In the genomic region with DNA sequence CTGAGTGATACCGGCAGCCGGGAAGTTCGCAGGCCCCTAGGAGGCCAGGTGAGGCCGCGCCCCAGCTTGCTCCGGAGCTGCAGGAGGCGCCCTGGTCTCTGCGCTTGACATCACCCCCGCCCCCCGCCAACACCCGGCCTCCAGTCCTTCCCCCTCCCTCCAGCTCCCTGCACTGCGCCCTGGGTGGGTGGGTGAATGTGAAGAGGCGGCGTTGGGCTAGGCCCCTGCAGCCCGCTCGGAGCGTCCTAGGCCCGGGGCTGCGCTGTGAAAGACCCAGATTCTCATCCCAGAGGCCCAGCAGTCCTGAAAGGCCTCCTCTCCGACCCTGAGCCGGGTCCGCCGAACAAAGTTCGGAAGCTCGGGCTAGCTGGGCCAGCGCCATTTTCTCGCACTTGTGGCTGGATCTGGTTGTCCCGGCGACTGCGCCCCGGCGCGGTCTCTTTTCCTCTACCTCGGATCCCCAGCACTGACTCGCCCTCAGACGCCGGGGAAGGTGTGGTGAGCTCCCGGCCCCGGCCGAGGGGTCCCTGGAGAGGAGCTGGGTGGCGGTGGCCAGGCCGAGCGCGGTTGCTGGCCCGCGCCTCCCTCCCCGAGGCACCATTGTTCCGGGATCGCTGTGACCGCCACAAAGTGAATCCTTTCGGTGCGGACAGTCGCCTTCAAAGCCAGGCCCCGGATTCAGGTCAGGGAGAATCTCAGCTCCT, we compare ENCODE assay signal across 9 cellular contexts. TPM values are rescaled to one million over a fixed set of nuclear protein-coding genes. Genes with fewer than 3 reads are reported as not detected.
DNase-seq lines count a peak whose midpoint lies in the region; ATAC-seq and TF ChIP-seq lines count a peak whose summit lies in the region.
"Had no signal": no experiment of that assay in that cellular context is flagged by ENCODE, and none has a peak within 500 bp of the region (broad histone marks: within the 10 kb centered on the region; RNA-seq: fewer than 3 reads in every experiment).

No MANE protein-coding gene starts in this region.

- DNase-seq in EL (peak; percentile 78), SK-N-DZ (ENCODE audit: low spot score) (peak; percentile 50), left ventricle myocardium superior (no peak)
- no peak for DNase-seq in effector CD8-positive, alpha-beta T cell (lab: John Stamatoyannopoulos, UW)
- no peak for DNase-seq in CD4-positive, alpha-beta memory T cell
- no peak for DNase-seq in stimulated activated naive CD4-positive, alpha-beta T cell (lab: John Stamatoyannopoulos, UW)
- DNase-seq in activated CD8-positive, alpha-beta T cell treated with anti-CD3 and anti-CD28 coated beads for 36 hours = no peak

- H3K9me3 ChIP-seq in CD4-positive, alpha-beta memory T cell (ENCODE audit: control insufficient read depth in 1 of 2, low read length in 2 of 2) = no peaks in the 10 kb centered on the region

- ATAC-seq in left ventricle myocardium superior = peak; percentile 18
- no peak for ATAC-seq in activated CD8-positive, alpha-beta T cell treated with anti-CD3 and anti-CD28 coated beads for 36 hours

- H3K4me3 ChIP-seq in rectal smooth muscle tissue (ENCODE audit: low read length) = peak overlapping the region; percentile 34
- no peak overlapping the region for H3K4me3 ChIP-seq in CD4-positive, alpha-beta memory T cell (ENCODE audit: low read length in 2 of 2)

- TF ChIP-seq CTCF in activated CD8-positive, alpha-beta T cell treated with anti-CD3 and anti-CD28 coated beads for 36 hours (IDR thresholded peaks at IDR 0.05) = no peak

- H3K36me3 ChIP-seq in rectal smooth muscle tissue (ENCODE audit: control insufficient read depth, insufficient read depth, low read length) = no peaks in the 10 kb centered on the region
- no peaks in the 10 kb centered on the region for H3K36me3 ChIP-seq in CD4-positive, alpha-beta memory T cell (ENCODE audit: insufficient read depth, low read length)

- POLR2A ChIA-PET in CD4-positive, alpha-beta memory T cell (lab: Charles Lee; ENCODE audit: partially characterized antibody) = no interaction called here
- POLR2A ChIA-PET in activated CD8-positive, alpha-beta T cell treated with anti-CD3 and anti-CD28 coated beads for 36 hours (lab: Charles Lee) = no interaction called here

- peaks cover 8% of the 10 kb centered on the region for H3K4me1 ChIP-seq in rectal smooth muscle tissue (ENCODE audit: control insufficient read depth, insufficient read depth, low read length)
- H3K4me1 ChIP-seq in CD4-positive, alpha-beta memory T cell (ENCODE audit: insufficient read depth, low read length) = no peaks in the 10 kb centered on the region

- peaks cover 49 to 53% of the 10 kb centered on the region in 2 donors for H3K27me3 Mint-ChIP-seq in CD4-positive, alpha-beta memory T cell
- H3K27me3 Mint-ChIP-seq in activated CD8-positive, alpha-beta T cell treated with anti-CD3 and anti-CD28 coated beads for 36 hours = peaks cover 80% of the 10 kb centered on the region

- H3K4me1 Mint-ChIP-seq in CD4-positive, alpha-beta memory T cell = peaks cover 0 to 10% (median 3%) of the 10 kb centered on the region in 4 donors
- H3K4me1 Mint-ChIP-seq in activated CD8-positive, alpha-beta T cell treated with anti-CD3 and anti-CD28 coated beads for 36 hours (ENCODE audit: low read depth) = no peaks in the 10 kb centered on the region

- H3K9me3 Mint-ChIP-seq in CD4-positive, alpha-beta memory T cell = peaks cover 0 to 53% (median 36%) of the 10 kb centered on the region in 8 donors
- H3K9me3 Mint-ChIP-seq in activated CD8-positive, alpha-beta T cell treated with anti-CD3 and anti-CD28 coated beads for 36 hours = peaks cover 4% of the 10 kb centered on the region

- H3K9ac ChIP-seq in rectal smooth muscle tissue (ENCODE audit: low read length) = no peak overlapping the region

- CTCF ChIA-PET in CD4-positive, alpha-beta memory T cell (lab: Charles Lee; ENCODE audit: partially characterized antibody) = no interaction called here
- CTCF ChIA-PET in activated CD8-positive, alpha-beta T cell treated with anti-CD3 and anti-CD28 coated beads for 36 hours (lab: Charles Lee) = no interaction called here

- intact Hi-C loops in left ventricle myocardium superior (cut with micrococcal nuclease) = no loop called here
- intact Hi-C loops in CD4-positive, alpha-beta memory T cell (cut with micrococcal nuclease) = no loop called here
- intact Hi-C loops in activated CD8-positive, alpha-beta T cell treated with anti-CD3 and anti-CD28 coated beads for 36 hours (cut with micrococcal nuclease) = no loop called here

- H3K4me3 Mint-ChIP-seq in CD4-positive, alpha-beta memory T cell = peak overlapping the region in 2 of 8 donors; percentile 8 to 10
- no peak overlapping the region for H3K4me3 Mint-ChIP-seq in activated CD8-positive, alpha-beta T cell treated with anti-CD3 and anti-CD28 coated beads for 36 hours

- peaks cover 56% of the 10 kb centered on the region for H3K27me3 ChIP-seq in rectal smooth muscle tissue (ENCODE audit: control insufficient read depth, insufficient read depth, low read length)
- H3K27me3 ChIP-seq in CD4-positive, alpha-beta memory T cell (ENCODE audit: insufficient read depth, low read length) = peaks cover 7% of the 10 kb centered on the region

- H3K36me3 Mint-ChIP-seq in CD4-positive, alpha-beta memory T cell = no peaks in the 10 kb centered on the region
- H3K36me3 Mint-ChIP-seq in activated CD8-positive, alpha-beta T cell treated with anti-CD3 and anti-CD28 coated beads for 36 hours (ENCODE audit: low read depth) = peaks cover 4% of the 10 kb centered on the region

- H3K27ac Mint-ChIP-seq in CD4-positive, alpha-beta memory T cell = no peak overlapping the region
- no peak overlapping the region for H3K27ac Mint-ChIP-seq in activated CD8-positive, alpha-beta T cell treated with anti-CD3 and anti-CD28 coated beads for 36 hours

- H3K27ac ChIP-seq in rectal smooth muscle tissue (ENCODE audit: low read depth, low read length) = no peak overlapping the region
- no peak overlapping the region for H3K27ac ChIP-seq in CD4-positive, alpha-beta memory T cell (ENCODE audit: low read depth, low read length)

RNA-seq across cellular contexts. Expression of gene ZIC4, which starts 12.9 kb away (rescaled TPM):
- polyA plus RNA-seq in SK-N-DZ (2014; cell fraction: cytosol; rRNA removed) = not detected in 2 replicates
- polyA plus RNA-seq in SK-N-DZ (2014; cell fraction: nucleus; rRNA removed) = not detected in 2 replicates
- not detected for total RNA-seq in left ventricle myocardium superior
- total RNA-seq in CD4-positive, alpha-beta memory T cell = not detected
- not detected for polyA plus RNA-seq in CD4-positive, alpha-beta memory T cell
- not detected for total RNA-seq in activated CD8-positive, alpha-beta T cell treated with anti-CD3 and anti-CD28 coated beads for 36 hours
- total RNA-seq: NCI-H460 had no signal

RNA-seq across cellular contexts. Expression of gene ZIC1, which starts 15.8 kb away (rescaled TPM):
- polyA plus RNA-seq in SK-N-DZ (2014; cell fraction: cytosol; rRNA removed) = not detected in 2 replicates
- polyA plus RNA-seq in SK-N-DZ (2014; cell fraction: nucleus; rRNA removed) = 0.02 TPM in 1 of 2 replicates, not detected in the other
- total RNA-seq in left ventricle myocardium superior = not detected
- total RNA-seq in CD4-positive, alpha-beta memory T cell = not detected
- not detected for polyA plus RNA-seq in CD4-positive, alpha-beta memory T cell
- not detected for total RNA-seq in activated CD8-positive, alpha-beta T cell treated with anti-CD3 and anti-CD28 coated beads for 36 hours
- total RNA-seq: NCI-H460 had no signal

Comparison
In these comparisons a context has a peak if more than half of its experiments do, and no peak if none do; other contexts are left out.
1. DNase-seq: peak in EL (single experiment) and SK-N-DZ (single experiment); none in left ventricle myocardium superior (single experiment), effector CD8-positive, alpha-beta T cell (single experiment), CD4-positive, alpha-beta memory T cell (0 of 5), stimulated activated naive CD4-positive, alpha-beta T cell (0 of 6) and activated CD8-positive, alpha-beta T cell treated with anti-CD3 and anti-CD28 coated beads for 36 hours (single experiment).